ENCODE assay signal across 1 cellular context in genomic region chr1:43572551-43572950, GRCh38.
TF ChIP-seq lines count a peak whose summit lies in the region.

No MANE protein-coding gene starts in this region.

TF ChIP-seq in GM23338, 12 proteins besides CTCF, POLR2A, EP300 and RAD21 (continued from another document):
- no peak for TF ChIP-seq ZNF462 (CRISPR knock-in tag; IDR thresholded peaks at IDR 0.05)
- no peak for TF ChIP-seq CREB1 (CRISPR knock-in tag; IDR thresholded peaks at IDR 0.05; ENCODE audit: low read depth)
- no peak for TF ChIP-seq REST (IDR thresholded peaks at IDR 0.05; ENCODE audit: unreplicated experiment)
- TF ChIP-seq EZH2 (IDR thresholded peaks at IDR 0.05; ENCODE audit: low read depth, unreplicated experiment): no peak
- no peak for TF ChIP-seq JUNB (IDR thresholded peaks at IDR 0.05; ENCODE audit: unreplicated experiment)
- no peak for TF ChIP-seq EZH2phosphoT487 (IDR thresholded peaks at IDR 0.05; ENCODE audit: unreplicated experiment)
- no peak for TF ChIP-seq POLR2AphosphoS5 (IDR thresholded peaks at IDR 0.05; ENCODE audit: low read depth)
- no peak for TF ChIP-seq STAT1 (IDR thresholded peaks at IDR 0.05; ENCODE audit: unreplicated experiment)
